Comparison of ENCODE assay signal across 12 cellular contexts in genomic region chr11:62370743-62371440, GRCh38. TPM values are rescaled to one million over a fixed set of nuclear protein-coding genes. Genes with fewer than 3 reads are reported as not detected.
DNase-seq lines count a peak whose midpoint lies in the region; ATAC-seq and FAIRE-seq lines count a peak whose summit lies in the region.
"Had no signal": no experiment of that assay in that cellular context is flagged by ENCODE, and none has a peak within 500 bp of the region (broad histone marks: within the 10 kb centered on the region; RNA-seq: fewer than 3 reads in every experiment).

No MANE protein-coding gene starts in this region.

- POLR2A ChIA-PET in CD4-positive, alpha-beta memory T cell (lab: Charles Lee; ENCODE audit: partially characterized antibody), result interaction anchor here (1.3 to 1.4 kb wide), 3 partner anchors 23 to 33 kb away, joined by 3 to 4 read pairs (median 3); no protein-coding TSS in a partner anchor

- no peak for FAIRE-seq in small intestine (lab: Jason Lieb, UNC)
- no peak for FAIRE-seq in RCC 7860 (lab: Jason Lieb, UNC)

- peak; percentile 68 to 72 for ATAC-seq in activated CD4-positive, CD25-positive, alpha-beta regulatory T cell treated with anti-CD3 and anti-CD28 coated beads, Interleukin-2, amount 50 U/mL, for 24 hours

- H3K27ac Mint-ChIP-seq in CD4-positive, alpha-beta memory T cell, result peak overlapping the region in 5 of 7 donors; percentile 4 to 91 (median 86)

- H3K36me3 ChIP-seq in CD4-positive, alpha-beta memory T cell (ENCODE audit: insufficient read depth, low read length), result no peaks in the 10 kb centered on the region
- no peaks in the 10 kb centered on the region for H3K36me3 ChIP-seq in small intestine (ENCODE audit: control insufficient read depth in 2 of 2, insufficient read depth in 2 of 2, low read length in 2 of 2)

- H3K27me3 ChIP-seq in CD4-positive, alpha-beta memory T cell (ENCODE audit: insufficient read depth, low read length), result no peaks in the 10 kb centered on the region
- H3K27me3 ChIP-seq in small intestine (ENCODE audit: control insufficient read depth in 2 of 2, insufficient read depth in 2 of 2, low read length in 2 of 2), result no peaks in the 10 kb centered on the region

- DNase-seq in CD4-positive, alpha-beta memory T cell, result peak; percentile 24 to 42 (median 37)
- DNase-seq in central memory CD4-positive, alpha-beta T cell, result peak; percentile 45
- DNase-seq in small intestine, result peak; percentile 57
- no peak for DNase-seq in NCI-H187 treated with DMSO at 0.1 percent for 48 hours (lab: John Stamatoyannopoulos, UW)
- no peak for DNase-seq in NCI-H1092 (lab: John Stamatoyannopoulos, UW)
- no peak for DNase-seq in RCC 7860 (ENCODE audit: low spot score)
- DNase-seq in DMS153 treated with DMSO at 0.1 percent for 48 hours (lab: John Stamatoyannopoulos, UW; ENCODE audit: unreplicated experiment), result no peak
- DNase-seq: NCI-H2029 treated with DMSO at 0.1 percent for 48 hours had no signal

- peaks cover 0 to 37% (median 13%) of the 10 kb centered on the region in 4 donors for H3K4me1 Mint-ChIP-seq in CD4-positive, alpha-beta memory T cell

- no peaks in the 10 kb centered on the region for H3K27me3 Mint-ChIP-seq in CD4-positive, alpha-beta memory T cell

- CTCF ChIA-PET in CD4-positive, alpha-beta memory T cell (lab: Charles Lee; ENCODE audit: partially characterized antibody), result no interaction called here

- peaks cover 0 to 1% (median 0%) of the 10 kb centered on the region in 8 donors for H3K9me3 Mint-ChIP-seq in CD4-positive, alpha-beta memory T cell

- no peak overlapping the region for H3K27ac ChIP-seq in CD4-positive, alpha-beta memory T cell (ENCODE audit: low read depth, low read length)
- H3K27ac ChIP-seq in small intestine (ENCODE audit: low read depth in 1 of 2, low read length in 1 of 2), result peak overlapping the region; percentile 73 to 74
- H3K27ac ChIP-seq: SK-N-MC had no signal

- H3K36me3 Mint-ChIP-seq in CD4-positive, alpha-beta memory T cell, result no peaks in the 10 kb centered on the region

- no peaks in the 10 kb centered on the region for H3K9me3 ChIP-seq in CD4-positive, alpha-beta memory T cell (ENCODE audit: control insufficient read depth in 1 of 2, low read length in 2 of 2)
- no peaks in the 10 kb centered on the region for H3K9me3 ChIP-seq in small intestine (ENCODE audit: control insufficient read depth, low read depth)

- peaks cover 4% of the 10 kb centered on the region for H3K4me1 ChIP-seq in CD4-positive, alpha-beta memory T cell (ENCODE audit: insufficient read depth, low read length)
- H3K4me1 ChIP-seq in small intestine (ENCODE audit: control insufficient read depth in 2 of 2, insufficient read depth in 1 of 2, low read depth in 1 of 2, low read length in 1 of 2), result no peaks in the 10 kb centered on the region

- WGBS in small intestine, 3 donors, result 17 to 53% (median 23%) methylated on average over 38 of the region's 39 CpGs

- H3K4me3 ChIP-seq in CD4-positive, alpha-beta memory T cell (ENCODE audit: low read length in 2 of 2), result no peak overlapping the region
- peak overlapping the region in 1 of 2 donors; percentile 41 for H3K4me3 ChIP-seq in small intestine (ENCODE audit: low read depth in 1 of 2, low read length in 2 of 2)
- H3K4me3 ChIP-seq: SK-N-MC, smooth muscle cell had no signal

- peak overlapping the region in 7 of 8 donors; percentile 52 to 88 (median 64) for H3K4me3 Mint-ChIP-seq in CD4-positive, alpha-beta memory T cell

- intact Hi-C loops in CD4-positive, alpha-beta memory T cell (cut with micrococcal nuclease), result no loop called here

RNA-seq across cellular contexts. Expression of gene ASRGL1, which starts 33.6 kb away (rescaled TPM):
- 1 to 10 TPM; 1.2 to 2.1 TPM for total RNA-seq in CD4-positive, alpha-beta memory T cell
- 1 to 10 TPM; 1.4 to 1.9 TPM for polyA plus RNA-seq in CD4-positive, alpha-beta memory T cell
- polyA plus RNA-seq in small intestine, result 10 to 100 TPM in 1 of 3 donors, 1 to 10 TPM in 2; 3.6 to 19.4 (median 4.9) TPM

RNA-seq across cellular contexts. Expression of gene SCGB1A1, which starts 47.9 kb away (rescaled TPM):
- not detected for total RNA-seq in CD4-positive, alpha-beta memory T cell
- not detected for polyA plus RNA-seq in CD4-positive, alpha-beta memory T cell
- polyA plus RNA-seq in small intestine, result 10 to 100 TPM in 1 of 3 donors, 1 to 10 TPM in 1, not detected in 1; 4.6 to 11.2 TPM
- total RNA-seq: chondrocyte, smooth muscle cell had no signal
- polyA plus RNA-seq: smooth muscle cell had no signal

Comparison
In these comparisons a context has a peak if more than half of its experiments do, and no peak if none do; other contexts are left out.
1. DNase-seq: peak in CD4-positive, alpha-beta memory T cell (5 of 5), central memory CD4-positive, alpha-beta T cell (single experiment) and small intestine (single experiment); none in NCI-H187 treated with DMSO at 0.1 percent for 48 hours (single experiment), NCI-H1092 (single experiment), RCC 7860 (single experiment) and DMS153 treated with DMSO at 0.1 percent for 48 hours (single experiment).